Comparison of ENCODE assay signal across 8 cellular contexts in the genomic region with DNA sequence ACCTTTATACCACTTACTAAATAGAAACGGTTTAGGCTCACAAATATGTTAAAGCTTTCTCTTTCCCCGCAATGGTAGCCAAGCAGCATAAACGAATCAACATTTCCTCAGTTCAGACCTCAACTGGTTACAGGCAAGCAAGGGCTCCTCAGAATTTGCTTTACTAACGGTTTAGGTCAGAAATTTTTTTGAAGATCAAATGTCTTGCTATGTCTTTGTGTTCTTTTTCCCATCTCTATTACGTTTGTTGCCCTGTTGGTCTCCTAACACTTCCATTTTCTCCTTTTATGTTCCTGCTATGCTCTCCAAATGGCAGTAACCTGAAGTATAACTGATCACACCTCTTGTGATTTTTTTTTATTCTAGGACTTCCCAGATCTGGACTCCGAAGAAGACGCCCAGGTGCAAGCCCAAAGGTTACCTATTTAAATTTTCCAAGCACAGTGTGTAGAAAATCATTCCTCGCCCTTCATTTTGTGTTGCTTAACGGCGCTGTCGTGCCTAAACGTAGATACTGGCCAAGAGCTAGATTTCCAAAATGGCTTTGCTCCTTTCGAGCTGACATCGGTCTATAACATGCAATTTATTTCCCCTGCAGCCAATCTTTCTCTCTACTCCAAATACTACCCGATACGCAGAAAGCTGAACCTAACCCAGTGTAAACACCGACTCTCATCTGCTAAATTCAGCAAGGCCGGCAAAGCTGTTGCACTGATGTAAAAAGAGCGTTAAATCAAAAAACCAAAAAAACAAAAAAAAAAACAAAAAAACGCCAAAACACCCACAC. TPM values are rescaled to one million over a fixed set of nuclear protein-coding genes. Genes with fewer than 3 reads are reported as not detected.
A peak's percentile ranks its signal among the peaks of the same experiment; 100 is the strongest.
DNase-seq lines count a peak whose midpoint lies in the region; ATAC-seq, FAIRE-seq and TF ChIP-seq lines count a peak whose summit lies in the region.

No MANE protein-coding gene starts in this region.

- H3K27me3 ChIP-seq in Panc1 (ENCODE audit: control insufficient read depth, insufficient read depth, low read length) (no peaks in the 10 kb centered on the region), astrocyte (ENCODE audit: insufficient read depth, low read length) (no peaks in the 10 kb centered on the region), iPS-20b (ENCODE audit: insufficient read depth, low read length) (no peaks in the 10 kb centered on the region), smooth muscle cell (ENCODE audit: low read depth) (no peaks in the 10 kb centered on the region)

- CTCF ChIA-PET in Panc1 (lab: Charles Lee) = no interaction called here

- peaks cover 34 to 56% (median 44%) of the 10 kb centered on the region in 3 donors for H3K4me1 Mint-ChIP-seq in IgD-negative memory B cell
- H3K4me1 Mint-ChIP-seq in astrocyte (ENCODE audit: low read depth, unreplicated experiment) = peaks cover 21% of the 10 kb centered on the region

- POLR2A ChIA-PET in Panc1 (lab: Charles Lee) = no interaction called here

- H3K27ac ChIP-seq in Panc1 (ENCODE audit: low read length) (peak overlapping the region; percentile 96), astrocyte (ENCODE audit: low read depth, low read length) (peak overlapping the region; percentile 89), iPS-20b (ENCODE audit: low read length) (peak overlapping the region; percentile 87), smooth muscle cell (ENCODE audit: low read depth) (peak overlapping the region; percentile 94)

- WGBS in smooth muscle cell (ENCODE audit: low lambda C conversion rate) = 7% methylated on average over 20 of the region's 20 CpGs

- H3K9ac ChIP-seq in astrocyte (ENCODE audit: low read length) (peak overlapping the region; percentile 94), iPS-20b (ENCODE audit: low read depth, low read length) (peak overlapping the region; percentile 93), smooth muscle cell (ENCODE audit: low read depth) (peak overlapping the region; percentile 87)

- ATAC-seq in GM21515 (IDR thresholded peaks at IDR 0.05; ENCODE audit: unreplicated experiment) (peak; percentile 15), Panc1 (no peak)

- peaks cover 11% of the 10 kb centered on the region for H3F3A ChIP-seq in smooth muscle cell (ENCODE audit: low read depth)

- H3K9me3 Mint-ChIP-seq in IgD-negative memory B cell = no peaks in the 10 kb centered on the region
- no peaks in the 10 kb centered on the region for H3K9me3 Mint-ChIP-seq in astrocyte (ENCODE audit: unreplicated experiment)

- BruUV-seq in Panc1 (replicated peaks; lab: Mats Ljungman, UMichigan) = no TSS peak

- H3K4me3 ChIP-seq in Panc1 (ENCODE audit: low read depth in 2 of 2, low read length in 2 of 2) (peak overlapping the region; percentile 91 to 98), astrocyte (ENCODE audit: insufficient read depth, low read depth, low read length) (peak overlapping the region; percentile 78), iPS-20b (ENCODE audit: low read length) (peak overlapping the region; percentile 98), smooth muscle cell (peak overlapping the region; percentile 89)

- H3K79me2 ChIP-seq in astrocyte (ENCODE audit: insufficient read depth, low read length) (peaks cover 79% of the 10 kb centered on the region), smooth muscle cell (ENCODE audit: low read depth) (peaks cover 67% of the 10 kb centered on the region)

- intact Hi-C loops in Panc1 (cut with micrococcal nuclease; ENCODE audit: unreplicated experiment) = loop anchor here (5.0 kb wide), 1 partner anchor 219 kb away; no protein-coding TSS in a partner anchor

- peak; percentile 91 for DNase-seq in DMS153 treated with DMSO at 0.1 percent for 48 hours (lab: John Stamatoyannopoulos, UW; ENCODE audit: unreplicated experiment)
- no peak for DNase-seq in Panc1 (ENCODE audit: low read depth, low spot score)
- DNase-seq in astrocyte (ENCODE audit: low read depth) = peak; percentile 60
- no peak for DNase-seq in smooth muscle cell (lab: John Stamatoyannopoulos, UW; ENCODE audit: unreplicated experiment)
- no peak for DNase-seq in GOT3 (lab: John Stamatoyannopoulos, UW)

- H3K36me3 Mint-ChIP-seq in IgD-negative memory B cell (no peaks in the 10 kb centered on the region), astrocyte (ENCODE audit: low read depth, unreplicated experiment) (peaks cover 3% of the 10 kb centered on the region)

- H3K4me3 Mint-ChIP-seq in IgD-negative memory B cell = peak overlapping the region; percentile 95 to 100 (median 100)
- peak overlapping the region; percentile 89 for H3K4me3 Mint-ChIP-seq in astrocyte (ENCODE audit: unreplicated experiment)

- peaks cover 35% of the 10 kb centered on the region for H3K4me1 ChIP-seq in Panc1 (ENCODE audit: control insufficient read depth, insufficient read depth, low read length)
- peaks cover 10% of the 10 kb centered on the region for H3K4me1 ChIP-seq in astrocyte (ENCODE audit: insufficient read depth, low read length)
- H3K4me1 ChIP-seq in iPS-20b (ENCODE audit: insufficient read depth, low read length) = peaks cover 17% of the 10 kb centered on the region; the same call in 1 of the 2 replicates
- peaks cover 30% of the 10 kb centered on the region for H3K4me1 ChIP-seq in smooth muscle cell (ENCODE audit: low read depth)

- H3K27ac Mint-ChIP-seq in IgD-negative memory B cell (peak overlapping the region; percentile 91 to 99 (median 98)), astrocyte (ENCODE audit: unreplicated experiment) (peak overlapping the region; percentile 95)

- no peaks in the 10 kb centered on the region for H3K27me3 Mint-ChIP-seq in IgD-negative memory B cell
- no peaks in the 10 kb centered on the region for H3K27me3 Mint-ChIP-seq in astrocyte (ENCODE audit: low read depth, unreplicated experiment)

- TF ChIP-seq CTCF in Panc1 (IDR thresholded peaks at IDR 0.05) (no peak), astrocyte (IDR thresholded peaks at IDR 0.05; ENCODE audit: insufficient read depth, low read depth, low read length) (no peak), smooth muscle cell (IDR thresholded peaks at IDR 0.05; ENCODE audit: borderline replicate concordance, insufficient read depth, poor library complexity, severe bottlenecking) (no peak)

- H3K9me3 ChIP-seq in Panc1 (ENCODE audit: control insufficient read depth, insufficient read depth, low read depth, low read length) (no peaks in the 10 kb centered on the region), astrocyte (ENCODE audit: insufficient read depth, low read depth, low read length) (no peaks in the 10 kb centered on the region), iPS-20b (ENCODE audit: insufficient read depth, low read depth, low read length) (no peaks in the 10 kb centered on the region), smooth muscle cell (replicated peaks; ENCODE audit: low read depth) (no peaks in the 10 kb centered on the region)

- in situ Hi-C loops in Panc1 (cut with HindIII; ENCODE audit: low pct_unique_long_range_greater_than_20kb, low sequenced_read_pairs) = no loop called here

- H4K20me1 ChIP-seq in astrocyte (ENCODE audit: insufficient read depth, low read length) (no peaks in the 10 kb centered on the region), smooth muscle cell (ENCODE audit: low read depth) (peaks cover 9% of the 10 kb centered on the region)

- H2AFZ ChIP-seq in astrocyte (ENCODE audit: low read depth, low read length) (peak overlapping the region; percentile 58), smooth muscle cell (ENCODE audit: low read depth) (peak overlapping the region; percentile 94)

- H3K4me2 ChIP-seq in astrocyte (ENCODE audit: low read length) (peak overlapping the region; percentile 92), smooth muscle cell (peak overlapping the region; percentile 97)

- H3K36me3 ChIP-seq in Panc1 (ENCODE audit: control insufficient read depth, insufficient read depth, low read length) (peaks cover 8% of the 10 kb centered on the region; the same call in 1 of the 2 replicates), astrocyte (ENCODE audit: insufficient read depth, low read length) (no peaks in the 10 kb centered on the region), iPS-20b (ENCODE audit: insufficient read depth, low read depth, low read length) (peaks cover 9% of the 10 kb centered on the region; the same call in 1 of the 2 replicates), smooth muscle cell (ENCODE audit: low read depth) (no peaks in the 10 kb centered on the region)

- FAIRE-seq in astrocyte (lab: Jason Lieb, UNC) = no peak

RNA-seq across cellular contexts. Expression of a gene that starts 0.7 kb away (rescaled TPM):
- 46.2 TPM for polyA plus RNA-seq in IgD-negative memory B cell
- 28.5 TPM for total RNA-seq in Panc1 (2021; ENCODE audit: unreplicated experiment)
- polyA plus RNA-seq in Panc1 (2012; ENCODE audit: insufficient read length) = 14.0 TPM
- total RNA-seq in astrocyte = 35.7 and 36.4 TPM in 2 replicates
- total RNA-seq in smooth muscle cell = 33.4 and 35.2 TPM in 2 replicates
- polyA plus RNA-seq in smooth muscle cell = 34.6 and 38.8 TPM in 2 replicates

RNA-seq across cellular contexts. Expression of a gene that starts 41.7 kb away (rescaled TPM):
- 31.6 TPM for polyA plus RNA-seq in IgD-negative memory B cell
- total RNA-seq in Panc1 (2021; ENCODE audit: unreplicated experiment) = 20.4 TPM
- polyA plus RNA-seq in Panc1 (2012; ENCODE audit: insufficient read length) = 9.1 TPM
- 9.2 and 10.1 TPM in 2 replicates for total RNA-seq in astrocyte
- 3.9 and 7.8 TPM in 2 replicates for total RNA-seq in smooth muscle cell
- 3.8 and 8.1 TPM in 2 replicates for polyA plus RNA-seq in smooth muscle cell

Comparison
In these comparisons a context has a peak if more than half of its experiments do, and no peak if none do; other contexts are left out.
1. DNase-seq: peak in DMS153 treated with DMSO at 0.1 percent for 48 hours (single experiment) and astrocyte (single experiment); none in Panc1 (single experiment), smooth muscle cell (single experiment) and GOT3 (single experiment).
2. Peak in every context shown above with its lines, with median percentiles within 50 percentile points of each other: H3K27ac ChIP-seq, H3K4me3 ChIP-seq and H3K9ac ChIP-seq.